Comparison of ENCODE assay signal across 12 cellular contexts in the genomic region with DNA sequence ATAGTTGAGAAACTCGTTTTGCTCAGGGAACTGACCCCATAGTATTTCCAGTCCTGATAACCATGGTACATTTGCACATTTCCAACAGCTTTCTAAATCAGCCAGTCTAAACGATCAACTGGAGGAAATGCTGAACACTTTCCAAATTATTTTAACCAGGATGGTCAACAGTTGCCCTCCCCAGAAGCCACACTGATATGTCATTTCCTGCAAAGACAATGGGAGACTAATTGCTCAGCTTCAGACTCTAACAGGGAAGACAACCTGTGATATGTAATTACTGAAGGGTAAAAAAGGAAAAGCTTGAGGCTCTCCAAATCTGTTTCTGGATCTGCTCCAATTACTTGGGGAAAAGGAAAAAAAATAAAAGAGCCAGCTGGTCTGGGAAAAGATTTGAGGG.
DNase-seq lines count a peak whose midpoint lies in the region; ATAC-seq, FAIRE-seq and TF ChIP-seq lines count a peak whose summit lies in the region.
"Had no signal": no experiment of that assay in that cellular context is flagged by ENCODE, and none has a peak within 500 bp of the region (broad histone marks: within the 10 kb centered on the region; RNA-seq: fewer than 3 reads in every experiment).

No MANE protein-coding gene starts in this region.

- peak overlapping the region; percentile 68 for H3K27ac Mint-ChIP-seq in activated naive CD8-positive, alpha-beta T cell treated with anti-CD3 and anti-CD28 coated beads for 36 hours
- H3K27ac Mint-ChIP-seq in T-helper 2 cell treated with Interferon-gamma antibody and Interleukin-4, amounts not matched to agents 5 μg/mL and 100 μg/mL, for 36 hours, result no peak overlapping the region

- H3K4me3 Mint-ChIP-seq in activated naive CD8-positive, alpha-beta T cell treated with anti-CD3 and anti-CD28 coated beads for 36 hours, result no peak overlapping the region
- no peak overlapping the region for H3K4me3 Mint-ChIP-seq in T-helper 2 cell treated with Interferon-gamma antibody and Interleukin-4, amounts not matched to agents 5 μg/mL and 100 μg/mL, for 36 hours

- H3K36me3 Mint-ChIP-seq in activated naive CD8-positive, alpha-beta T cell treated with anti-CD3 and anti-CD28 coated beads for 36 hours, result peaks cover 56% of the 10 kb centered on the region
- H3K36me3 Mint-ChIP-seq in T-helper 2 cell treated with Interferon-gamma antibody and Interleukin-4, amounts not matched to agents 5 μg/mL and 100 μg/mL, for 36 hours (ENCODE audit: low read depth), result peaks cover 32% of the 10 kb centered on the region

- DNase-seq in COR-L47 (lab: John Stamatoyannopoulos, UW) (peak; percentile 72), M059J (ENCODE audit: low read depth) (peak; percentile 85), kidney tubule cell (ENCODE audit: low spot score) (peak; percentile 39), GM12891 (ENCODE audit: insufficient read length, low spot score) (no peak)
- no peak for DNase-seq in activated naive CD8-positive, alpha-beta T cell treated with anti-CD3 and anti-CD28 coated beads for 36 hours
- no peak for DNase-seq in T-helper 2 cell treated with Interferon-gamma antibody and Interleukin-4, amounts not matched to agents 5 μg/mL and 100 μg/mL, for 36 hours (ENCODE audit: low spot score)
- DNase-seq: activated CD4-positive, alpha-beta T cell treated with anti-CD3 and anti-CD28 coated beads for 48 hours; amniotic stem cell; NCI-H1694 treated with DMSO at 0.1 percent for 48 hours; testis had no signal

- H3K4me1 Mint-ChIP-seq in activated naive CD8-positive, alpha-beta T cell treated with anti-CD3 and anti-CD28 coated beads for 36 hours, result peaks cover 61% of the 10 kb centered on the region
- H3K4me1 Mint-ChIP-seq in T-helper 2 cell treated with Interferon-gamma antibody and Interleukin-4, amounts not matched to agents 5 μg/mL and 100 μg/mL, for 36 hours (ENCODE audit: low read depth), result peaks cover 47% of the 10 kb centered on the region

- ATAC-seq in GM18502 (IDR thresholded peaks at IDR 0.05; ENCODE audit: poor library complexity, unreplicated experiment) (no peak), GM19452 (IDR thresholded peaks at IDR 0.05; ENCODE audit: unreplicated experiment) (no peak)

- no peak for TF ChIP-seq POLR2A in GM12891 (IDR thresholded peaks at IDR 0.05; ENCODE audit: low read depth, low read length)

- FAIRE-seq in GM12891 (lab: Jason Lieb, UNC), result no peak

- no peaks in the 10 kb centered on the region for H3K27me3 Mint-ChIP-seq in activated naive CD8-positive, alpha-beta T cell treated with anti-CD3 and anti-CD28 coated beads for 36 hours
- no peaks in the 10 kb centered on the region for H3K27me3 Mint-ChIP-seq in T-helper 2 cell treated with Interferon-gamma antibody and Interleukin-4, amounts not matched to agents 5 μg/mL and 100 μg/mL, for 36 hours (ENCODE audit: low read depth)

- H3K9me3 Mint-ChIP-seq in activated naive CD8-positive, alpha-beta T cell treated with anti-CD3 and anti-CD28 coated beads for 36 hours, result peaks cover 7% of the 10 kb centered on the region
- H3K9me3 Mint-ChIP-seq in T-helper 2 cell treated with Interferon-gamma antibody and Interleukin-4, amounts not matched to agents 5 μg/mL and 100 μg/mL, for 36 hours, result no peaks in the 10 kb centered on the region

TF ChIP-seq in GM12891, 5 proteins besides CTCF, POLR2A, EP300 and RAD21:
- TF ChIP-seq POLR2AphosphoS5 (IDR thresholded peaks at IDR 0.05; ENCODE audit: low read depth, low read length) (no peak), POU2F2 (IDR thresholded peaks at IDR 0.05; ENCODE audit: low read depth, low read length) (no peak), SPI1 (IDR thresholded peaks at IDR 0.05; ENCODE audit: low read depth, low read length) (no peak), TAF1 (IDR thresholded peaks at IDR 0.05; ENCODE audit: low read depth, low read length) (no peak), PAX5 (IDR thresholded peaks at IDR 0.05; ENCODE audit: insufficient read depth, low read length, severe bottlenecking) (no peak)

Comparison
In these comparisons a context has a peak if more than half of its experiments do, and no peak if none do; other contexts are left out.
1. DNase-seq: peak in COR-L47 (single experiment), M059J (single experiment) and kidney tubule cell (single experiment); none in activated naive CD8-positive, alpha-beta T cell treated with anti-CD3 and anti-CD28 coated beads for 36 hours (single experiment), T-helper 2 cell treated with Interferon-gamma antibody and Interleukin-4, amounts not matched to agents 5 μg/mL and 100 μg/mL, for 36 hours (single experiment) and GM12891 (single experiment).